Comparison of ENCODE assay signal across 10 cellular contexts in the genomic region with DNA sequence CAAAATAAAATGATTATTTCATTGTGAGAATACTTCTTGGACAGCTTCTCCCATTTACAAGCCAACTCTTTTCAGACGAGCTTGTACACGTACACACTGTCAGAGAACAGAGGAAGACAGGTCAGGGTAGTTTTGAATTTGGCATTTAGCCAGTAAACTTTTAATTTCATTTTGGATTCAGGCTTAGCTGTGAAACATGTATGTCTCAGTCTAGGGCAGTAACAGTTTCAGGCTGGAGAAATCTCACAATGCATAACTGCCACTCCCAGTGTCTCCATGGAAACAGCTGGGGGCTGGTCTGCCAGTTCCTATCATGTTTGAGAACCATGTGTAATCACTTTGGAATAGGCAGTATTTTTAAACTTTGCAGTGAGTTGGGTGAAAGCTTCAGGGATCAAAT. TPM values are rescaled to one million over a fixed set of nuclear protein-coding genes. Genes with fewer than 3 reads are reported as not detected.
DNase-seq lines count a peak whose midpoint lies in the region; ATAC-seq and TF ChIP-seq lines count a peak whose summit lies in the region.
"Had no signal": no experiment of that assay in that cellular context is flagged by ENCODE, and none has a peak within 500 bp of the region (broad histone marks: within the 10 kb centered on the region; RNA-seq: fewer than 3 reads in every experiment).

No MANE protein-coding gene starts in this region.

- ATAC-seq in GM18870 (IDR thresholded peaks at IDR 0.05; ENCODE audit: unreplicated experiment): peak; percentile 46

- H2BK120ac ChIP-seq in trophoblast cell (ENCODE audit: insufficient read depth, low read length, poor library complexity): peak overlapping the region; percentile 52

- H3K79me2 ChIP-seq in trophoblast cell (ENCODE audit: control insufficient read depth, insufficient read depth, low read length, poor library complexity): no peaks in the 10 kb centered on the region

- no peak overlapping the region for H3K27ac Mint-ChIP-seq in activated naive CD4-positive, alpha-beta T cell treated with anti-CD3 and anti-CD28 coated beads for 36 hours
- no peak overlapping the region for H3K27ac Mint-ChIP-seq in CD4-positive, alpha-beta memory T cell
- H3K27ac Mint-ChIP-seq: activated B cell treated with CpG ODN at 0.5 μM for 24 hours had no signal

- H3K27me3 Mint-ChIP-seq in activated naive CD4-positive, alpha-beta T cell treated with anti-CD3 and anti-CD28 coated beads for 36 hours (ENCODE audit: low read depth): peaks cover 19% of the 10 kb centered on the region
- H3K27me3 Mint-ChIP-seq in CD4-positive, alpha-beta memory T cell: peaks cover 16 to 19% of the 10 kb centered on the region in 2 donors

- intact Hi-C loops in activated naive CD4-positive, alpha-beta T cell treated with anti-CD3 and anti-CD28 coated beads for 36 hours (cut with micrococcal nuclease): no loop called here
- intact Hi-C loops in CD4-positive, alpha-beta memory T cell (cut with micrococcal nuclease): no loop called here

- no peaks in the 10 kb centered on the region for H3K9me3 Mint-ChIP-seq in activated naive CD4-positive, alpha-beta T cell treated with anti-CD3 and anti-CD28 coated beads for 36 hours
- no peaks in the 10 kb centered on the region for H3K9me3 Mint-ChIP-seq in CD4-positive, alpha-beta memory T cell
- H3K9me3 Mint-ChIP-seq: activated B cell treated with CpG ODN at 0.5 μM for 24 hours had no signal

- no peak overlapping the region for H3K18ac ChIP-seq in trophoblast cell (ENCODE audit: low read length)

- no peak overlapping the region for H4K8ac ChIP-seq in trophoblast cell (ENCODE audit: low read depth, low read length)

- no CpG with 5 or more reads among the region's 2 CpGs for WGBS in trophoblast cell (ENCODE audit: extremely low coverage, insufficient coverage, insufficient read length)

- no peak overlapping the region for H3K4me2 ChIP-seq in trophoblast cell (ENCODE audit: low read length)

- peaks cover 6% of the 10 kb centered on the region for H3K79me1 ChIP-seq in trophoblast cell (ENCODE audit: low read length)

- no peak overlapping the region for H4K91ac ChIP-seq in trophoblast cell (ENCODE audit: low read depth, low read length)

- H3K4me3 ChIP-seq in foreskin fibroblast (ENCODE audit: low read depth in 1 of 2, low read length in 2 of 2): no peak overlapping the region
- H3K4me3 ChIP-seq in trophoblast cell (ENCODE audit: low read depth, low read length): no peak overlapping the region
- no peak overlapping the region for H3K4me3 ChIP-seq in CD4-positive, alpha-beta memory T cell (ENCODE audit: low read length in 2 of 2)

- no peak overlapping the region for H3K4ac ChIP-seq in trophoblast cell (ENCODE audit: low read depth, low read length)

- no peak overlapping the region for H3K23ac ChIP-seq in trophoblast cell (ENCODE audit: low read length)

- POLR2A ChIA-PET in RWPE1 (lab: Yijun Ruan, JAX; ENCODE audit: low non-redundant PET): interaction anchor here (0.7 kb wide), 1 partner anchor 81 kb away, joined by 3 read pairs; no protein-coding TSS in a partner anchor
- POLR2A ChIA-PET in CD4-positive, alpha-beta memory T cell (lab: Charles Lee; ENCODE audit: partially characterized antibody): no interaction called here

- no peak overlapping the region for H2BK12ac ChIP-seq in trophoblast cell (ENCODE audit: low read length)

- no peak overlapping the region for H2AFZ ChIP-seq in trophoblast cell (ENCODE audit: insufficient read depth, low read length, poor library complexity)

- H3K9me3 ChIP-seq in trophoblast cell (ENCODE audit: insufficient read depth, low read depth, low read length): no peaks in the 10 kb centered on the region
- no peaks in the 10 kb centered on the region for H3K9me3 ChIP-seq in CD4-positive, alpha-beta memory T cell (ENCODE audit: control insufficient read depth in 1 of 2, low read length in 2 of 2)

- CTCF ChIA-PET in RWPE1 (lab: Yijun Ruan, JAX): interaction anchor here (0.7 kb wide), 2 partner anchors 342 to 485 kb away, joined by 3 to 5 read pairs; no protein-coding TSS in a partner anchor
- CTCF ChIA-PET in activated naive CD4-positive, alpha-beta T cell treated with anti-CD3 and anti-CD28 coated beads for 36 hours (lab: Charles Lee): interaction anchor here (1.1 kb wide), 1 partner anchor 12 kb away, joined by 3 read pairs; no protein-coding TSS in a partner anchor
- CTCF ChIA-PET in CD4-positive, alpha-beta memory T cell (lab: Charles Lee; ENCODE audit: partially characterized antibody): no interaction called here

- H3K4me3 Mint-ChIP-seq in activated naive CD4-positive, alpha-beta T cell treated with anti-CD3 and anti-CD28 coated beads for 36 hours: no peak overlapping the region
- H3K4me3 Mint-ChIP-seq in CD4-positive, alpha-beta memory T cell: no peak overlapping the region
- H3K4me3 Mint-ChIP-seq: activated B cell treated with CpG ODN at 0.5 μM for 24 hours had no signal

- H3K4me1 Mint-ChIP-seq in activated naive CD4-positive, alpha-beta T cell treated with anti-CD3 and anti-CD28 coated beads for 36 hours (ENCODE audit: low read depth): peaks cover 6% of the 10 kb centered on the region
- peaks cover 0 to 5% (median 3%) of the 10 kb centered on the region in 4 donors for H3K4me1 Mint-ChIP-seq in CD4-positive, alpha-beta memory T cell

- no peaks in the 10 kb centered on the region for H3K27me3 ChIP-seq in trophoblast cell (ENCODE audit: insufficient read depth, low read length)
- no peaks in the 10 kb centered on the region for H3K27me3 ChIP-seq in CD4-positive, alpha-beta memory T cell (ENCODE audit: insufficient read depth, low read length)

- H4K12ac ChIP-seq in trophoblast cell (ENCODE audit: low read depth, low read length): no peak overlapping the region

- H3K9ac ChIP-seq in trophoblast cell (ENCODE audit: low read length): no peak overlapping the region

- H3K36me3 ChIP-seq in trophoblast cell (ENCODE audit: control insufficient read depth in 1 of 2, insufficient read depth in 2 of 2, low read length in 2 of 2): no peaks in the 10 kb centered on the region
- H3K36me3 ChIP-seq in CD4-positive, alpha-beta memory T cell (ENCODE audit: insufficient read depth, low read length): no peaks in the 10 kb centered on the region

- H2BK5ac ChIP-seq in trophoblast cell (ENCODE audit: low read depth, low read length, poor library complexity): no peak overlapping the region

- DNase-seq in RWPE1 (ENCODE audit: low spot score) (peak; percentile 85), foreskin fibroblast (peak; percentile 15 to 70), trophoblast cell (peak; percentile 96 to 99), pons (ENCODE audit: low spot score) (no peak), UCSD-AML1 (lab: John Stamatoyannopoulos, UW; ENCODE audit: unreplicated experiment) (no peak)
- no peak for DNase-seq in activated naive CD4-positive, alpha-beta T cell treated with anti-CD3 and anti-CD28 coated beads for 36 hours
- DNase-seq in CD4-positive, alpha-beta memory T cell: no peak
- DNase-seq: activated B cell treated with CpG ODN at 0.5 μM for 24 hours; activated naive CD4-positive, alpha-beta T cell had no signal

- H3K36me3 Mint-ChIP-seq in activated naive CD4-positive, alpha-beta T cell treated with anti-CD3 and anti-CD28 coated beads for 36 hours (ENCODE audit: low read depth): no peaks in the 10 kb centered on the region
- H3K36me3 Mint-ChIP-seq in CD4-positive, alpha-beta memory T cell: no peaks in the 10 kb centered on the region

- H3K27ac ChIP-seq in RWPE1: no peak overlapping the region
- peak overlapping the region; percentile 23 for H3K27ac ChIP-seq in trophoblast cell (ENCODE audit: low read depth, low read length)
- H3K27ac ChIP-seq in CD4-positive, alpha-beta memory T cell (ENCODE audit: low read depth, low read length): no peak overlapping the region

- no peak overlapping the region for H2AK5ac ChIP-seq in trophoblast cell (ENCODE audit: low read length)

- H3K14ac ChIP-seq in trophoblast cell (ENCODE audit: low read length): no peak overlapping the region

- peaks cover 2 to 8% of the 10 kb centered on the region in 2 experiments for H3K4me1 ChIP-seq in trophoblast cell (ENCODE audit: control insufficient read depth in 1 of 2, insufficient read depth in 2 of 2, low read length in 2 of 2)
- no peaks in the 10 kb centered on the region for H3K4me1 ChIP-seq in CD4-positive, alpha-beta memory T cell (ENCODE audit: insufficient read depth, low read length)

- no peak for TF ChIP-seq CTCF in RWPE1 (conservative IDR thresholded peaks at IDR 0.05; ENCODE audit: low read depth)
- TF ChIP-seq CTCF in foreskin fibroblast (IDR thresholded peaks at IDR 0.05; ENCODE audit: low read depth, low read length): no peak

RNA-seq across cellular contexts. Expression of gene QKI, which starts 22.0 kb away (rescaled TPM):
- 142 TPM in 2 replicates for polyA plus RNA-seq in trophoblast cell (2013)
- total RNA-seq in activated naive CD4-positive, alpha-beta T cell treated with anti-CD3 and anti-CD28 coated beads for 36 hours: 10 to 100 TPM; 34.6 to 38.4 TPM
- 10 to 100 TPM; 64.1 to 66.4 TPM for total RNA-seq in CD4-positive, alpha-beta memory T cell
- polyA plus RNA-seq in CD4-positive, alpha-beta memory T cell: 10 to 100 TPM in 1 of 2 donors, 1 to 10 TPM in 1; 7.7 to 28.4 TPM

Comparison
In these comparisons a context has a peak if more than half of its experiments do, and no peak if none do; other contexts are left out.
1. DNase-seq: peak in RWPE1 (single experiment), foreskin fibroblast (2 of 2) and trophoblast cell (2 of 2); none in pons (single experiment), activated naive CD4-positive, alpha-beta T cell treated with anti-CD3 and anti-CD28 coated beads for 36 hours (single experiment), UCSD-AML1 (single experiment) and CD4-positive, alpha-beta memory T cell (0 of 5).